Comparison of ENCODE assay signal across 1 cellular context in the genomic region with DNA sequence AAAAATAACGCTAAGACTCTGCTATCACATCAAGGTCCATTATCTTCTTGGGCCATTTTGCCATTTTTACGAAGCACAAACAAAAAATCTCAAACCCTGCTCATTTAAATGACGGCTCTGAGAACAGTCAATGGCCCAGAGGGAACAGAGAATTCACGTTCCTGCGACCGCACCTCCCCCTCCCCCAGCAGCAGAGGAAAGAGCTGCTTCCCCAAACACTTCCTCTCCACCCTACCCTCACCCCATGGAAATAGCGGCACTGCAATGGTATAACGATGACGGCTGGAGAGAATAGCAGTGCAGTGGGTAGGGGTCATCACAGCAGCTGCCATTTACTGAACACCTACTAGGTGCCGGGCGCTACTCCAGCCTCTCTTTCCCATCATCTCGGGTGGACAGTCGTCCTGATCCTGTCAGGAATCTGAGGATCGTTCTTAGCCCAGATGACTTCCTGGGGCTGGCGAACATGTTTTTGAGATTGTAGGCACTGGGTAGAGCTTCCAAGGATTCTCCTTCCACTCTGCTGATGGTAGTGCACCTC.
A peak's percentile ranks its signal among the peaks of the same experiment; 100 is the strongest.
TF ChIP-seq lines count a peak whose summit lies in the region.

No MANE protein-coding gene starts in this region.

TF ChIP-seq in K562, 482 proteins besides CTCF, POLR2A, EP300 and RAD21 (continued from another document):
- TF ChIP-seq ELF1 (tag; IDR thresholded peaks at IDR 0.05) (no peak), ETV1 (tag; conservative IDR thresholded peaks at IDR 0.05; ENCODE audit: low read depth) (no peak), PML (IDR thresholded peaks at IDR 0.05; ENCODE audit: low read length) (no peak), ELF2 (CRISPR knock-in tag; IDR thresholded peaks at IDR 0.05) (no peak), MEF2A (IDR thresholded peaks at IDR 0.05; ENCODE audit: control insufficient read depth, low read depth, low read length) (peak; percentile 35; the same call in 1 of the 2 replicates), ZKSCAN1 (IDR thresholded peaks at IDR 0.05; ENCODE audit: low read depth, low read length) (peak; percentile 91), ZFPM2 (CRISPR knock-in tag; IDR thresholded peaks at IDR 0.05) (no peak), TCFL5 (CRISPR knock-in tag; conservative IDR thresholded peaks at IDR 0.05) (no peak), SP1 (CRISPR knock-in tag; IDR thresholded peaks at IDR 0.05) (no peak), MAZ (CRISPR knock-in tag; conservative IDR thresholded peaks at IDR 0.05 in 1 of 2, IDR thresholded peaks at IDR 0.05 in 1 of 2) (0 out of 4 replicates have a peak, but pooled peaks of 1 of the 2 experiments have one; percentile 12), MBD2 (IDR thresholded peaks at IDR 0.05; ENCODE audit: borderline replicate concordance, low read depth) (no peak), ZKSCAN8 (CRISPR knock-in tag; IDR thresholded peaks at IDR 0.05) (no peak), DIDO1 (tag; IDR thresholded peaks at IDR 0.05; ENCODE audit: low read depth) (no peak), ZNF212 (CRISPR knock-in tag; IDR thresholded peaks at IDR 0.05) (no peak), GTF2F1 (IDR thresholded peaks at IDR 0.05; ENCODE audit: low read depth, low read length) (no peak), CEBPB (tag; IDR thresholded peaks at IDR 0.05) (no peak), ZNF551 (CRISPR knock-in tag; IDR thresholded peaks at IDR 0.05) (no peak), ZC3H8 (IDR thresholded peaks at IDR 0.05) (no peak), DPF2 (IDR thresholded peaks at IDR 0.05) (0 out of 2 replicates have a peak, but pooled peaks have one; percentile 21), ZNF184 (CRISPR knock-in tag; IDR thresholded peaks at IDR 0.05) (no peak), CXXC5 (CRISPR knock-in tag; IDR thresholded peaks at IDR 0.05) (peak; percentile 57; the same call in 1 of the 2 replicates), ADNP (tag; IDR thresholded peaks at IDR 0.05) (no peak)
- TF ChIP-seq, protein P1, sequence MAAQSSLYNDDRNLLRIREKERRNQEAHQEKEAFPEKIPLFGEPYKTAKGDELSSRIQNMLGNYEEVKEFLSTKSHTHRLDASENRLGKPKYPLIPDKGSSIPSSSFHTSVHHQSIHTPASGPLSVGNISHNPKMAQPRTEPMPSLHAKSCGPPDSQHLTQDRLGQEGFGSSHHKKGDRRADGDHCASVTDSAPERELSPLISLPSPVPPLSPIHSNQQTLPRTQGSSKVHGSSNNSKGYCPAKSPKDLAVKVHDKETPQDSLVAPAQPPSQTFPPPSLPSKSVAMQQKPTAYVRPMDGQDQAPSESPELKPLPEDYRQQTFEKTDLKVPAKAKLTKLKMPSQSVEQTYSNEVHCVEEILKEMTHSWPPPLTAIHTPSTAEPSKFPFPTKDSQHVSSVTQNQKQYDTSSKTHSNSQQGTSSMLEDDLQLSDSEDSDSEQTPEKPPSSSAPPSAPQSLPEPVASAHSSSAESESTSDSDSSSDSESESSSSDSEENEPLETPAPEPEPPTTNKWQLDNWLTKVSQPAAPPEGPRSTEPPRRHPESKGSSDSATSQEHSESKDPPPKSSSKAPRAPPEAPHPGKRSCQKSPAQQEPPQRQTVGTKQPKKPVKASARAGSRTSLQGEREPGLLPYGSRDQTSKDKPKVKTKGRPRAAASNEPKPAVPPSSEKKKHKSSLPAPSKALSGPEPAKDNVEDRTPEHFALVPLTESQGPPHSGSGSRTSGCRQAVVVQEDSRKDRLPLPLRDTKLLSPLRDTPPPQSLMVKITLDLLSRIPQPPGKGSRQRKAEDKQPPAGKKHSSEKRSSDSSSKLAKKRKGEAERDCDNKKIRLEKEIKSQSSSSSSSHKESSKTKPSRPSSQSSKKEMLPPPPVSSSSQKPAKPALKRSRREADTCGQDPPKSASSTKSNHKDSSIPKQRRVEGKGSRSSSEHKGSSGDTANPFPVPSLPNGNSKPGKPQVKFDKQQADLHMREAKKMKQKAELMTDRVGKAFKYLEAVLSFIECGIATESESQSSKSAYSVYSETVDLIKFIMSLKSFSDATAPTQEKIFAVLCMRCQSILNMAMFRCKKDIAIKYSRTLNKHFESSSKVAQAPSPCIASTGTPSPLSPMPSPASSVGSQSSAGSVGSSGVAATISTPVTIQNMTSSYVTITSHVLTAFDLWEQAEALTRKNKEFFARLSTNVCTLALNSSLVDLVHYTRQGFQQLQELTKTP (IDR thresholded peaks at IDR 0.05; ENCODE audit: low read depth in 1 of 2, partially characterized antibody in 2 of 2): peak in 1 of 2 experiments; percentile 86
- TF ChIP-seq, protein P2, sequence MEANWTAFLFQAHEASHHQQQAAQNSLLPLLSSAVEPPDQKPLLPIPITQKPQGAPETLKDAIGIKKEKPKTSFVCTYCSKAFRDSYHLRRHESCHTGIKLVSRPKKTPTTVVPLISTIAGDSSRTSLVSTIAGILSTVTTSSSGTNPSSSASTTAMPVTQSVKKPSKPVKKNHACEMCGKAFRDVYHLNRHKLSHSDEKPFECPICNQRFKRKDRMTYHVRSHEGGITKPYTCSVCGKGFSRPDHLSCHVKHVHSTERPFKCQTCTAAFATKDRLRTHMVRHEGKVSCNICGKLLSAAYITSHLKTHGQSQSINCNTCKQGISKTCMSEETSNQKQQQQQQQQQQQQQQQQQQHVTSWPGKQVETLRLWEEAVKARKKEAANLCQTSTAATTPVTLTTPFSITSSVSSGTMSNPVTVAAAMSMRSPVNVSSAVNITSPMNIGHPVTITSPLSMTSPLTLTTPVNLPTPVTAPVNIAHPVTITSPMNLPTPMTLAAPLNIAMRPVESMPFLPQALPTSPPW (CRISPR knock-in tag; IDR thresholded peaks at IDR 0.05): no peak
- TF ChIP-seq, protein P3, sequence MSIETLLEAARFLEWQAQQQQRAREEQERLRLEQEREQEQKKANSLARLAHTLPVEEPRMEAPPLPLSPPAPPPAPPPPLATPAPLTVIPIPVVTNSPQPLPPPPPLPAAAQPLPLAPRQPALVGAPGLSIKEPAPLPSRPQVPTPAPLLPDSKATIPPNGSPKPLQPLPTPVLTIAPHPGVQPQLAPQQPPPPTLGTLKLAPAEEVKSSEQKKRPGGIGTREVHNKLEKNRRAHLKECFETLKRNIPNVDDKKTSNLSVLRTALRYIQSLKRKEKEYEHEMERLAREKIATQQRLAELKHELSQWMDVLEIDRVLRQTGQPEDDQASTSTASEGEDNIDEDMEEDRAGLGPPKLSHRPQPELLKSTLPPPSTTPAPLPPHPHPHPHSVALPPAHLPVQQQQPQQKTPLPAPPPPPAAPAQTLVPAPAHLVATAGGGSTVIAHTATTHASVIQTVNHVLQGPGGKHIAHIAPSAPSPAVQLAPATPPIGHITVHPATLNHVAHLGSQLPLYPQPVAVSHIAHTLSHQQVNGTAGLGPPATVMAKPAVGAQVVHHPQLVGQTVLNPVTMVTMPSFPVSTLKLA (conservative IDR thresholded peaks at IDR 0.05): 0 out of 4 replicates have a peak, but pooled peaks of 1 of the 2 experiments have one; percentile 34
- TF ChIP-seq, protein P4, sequence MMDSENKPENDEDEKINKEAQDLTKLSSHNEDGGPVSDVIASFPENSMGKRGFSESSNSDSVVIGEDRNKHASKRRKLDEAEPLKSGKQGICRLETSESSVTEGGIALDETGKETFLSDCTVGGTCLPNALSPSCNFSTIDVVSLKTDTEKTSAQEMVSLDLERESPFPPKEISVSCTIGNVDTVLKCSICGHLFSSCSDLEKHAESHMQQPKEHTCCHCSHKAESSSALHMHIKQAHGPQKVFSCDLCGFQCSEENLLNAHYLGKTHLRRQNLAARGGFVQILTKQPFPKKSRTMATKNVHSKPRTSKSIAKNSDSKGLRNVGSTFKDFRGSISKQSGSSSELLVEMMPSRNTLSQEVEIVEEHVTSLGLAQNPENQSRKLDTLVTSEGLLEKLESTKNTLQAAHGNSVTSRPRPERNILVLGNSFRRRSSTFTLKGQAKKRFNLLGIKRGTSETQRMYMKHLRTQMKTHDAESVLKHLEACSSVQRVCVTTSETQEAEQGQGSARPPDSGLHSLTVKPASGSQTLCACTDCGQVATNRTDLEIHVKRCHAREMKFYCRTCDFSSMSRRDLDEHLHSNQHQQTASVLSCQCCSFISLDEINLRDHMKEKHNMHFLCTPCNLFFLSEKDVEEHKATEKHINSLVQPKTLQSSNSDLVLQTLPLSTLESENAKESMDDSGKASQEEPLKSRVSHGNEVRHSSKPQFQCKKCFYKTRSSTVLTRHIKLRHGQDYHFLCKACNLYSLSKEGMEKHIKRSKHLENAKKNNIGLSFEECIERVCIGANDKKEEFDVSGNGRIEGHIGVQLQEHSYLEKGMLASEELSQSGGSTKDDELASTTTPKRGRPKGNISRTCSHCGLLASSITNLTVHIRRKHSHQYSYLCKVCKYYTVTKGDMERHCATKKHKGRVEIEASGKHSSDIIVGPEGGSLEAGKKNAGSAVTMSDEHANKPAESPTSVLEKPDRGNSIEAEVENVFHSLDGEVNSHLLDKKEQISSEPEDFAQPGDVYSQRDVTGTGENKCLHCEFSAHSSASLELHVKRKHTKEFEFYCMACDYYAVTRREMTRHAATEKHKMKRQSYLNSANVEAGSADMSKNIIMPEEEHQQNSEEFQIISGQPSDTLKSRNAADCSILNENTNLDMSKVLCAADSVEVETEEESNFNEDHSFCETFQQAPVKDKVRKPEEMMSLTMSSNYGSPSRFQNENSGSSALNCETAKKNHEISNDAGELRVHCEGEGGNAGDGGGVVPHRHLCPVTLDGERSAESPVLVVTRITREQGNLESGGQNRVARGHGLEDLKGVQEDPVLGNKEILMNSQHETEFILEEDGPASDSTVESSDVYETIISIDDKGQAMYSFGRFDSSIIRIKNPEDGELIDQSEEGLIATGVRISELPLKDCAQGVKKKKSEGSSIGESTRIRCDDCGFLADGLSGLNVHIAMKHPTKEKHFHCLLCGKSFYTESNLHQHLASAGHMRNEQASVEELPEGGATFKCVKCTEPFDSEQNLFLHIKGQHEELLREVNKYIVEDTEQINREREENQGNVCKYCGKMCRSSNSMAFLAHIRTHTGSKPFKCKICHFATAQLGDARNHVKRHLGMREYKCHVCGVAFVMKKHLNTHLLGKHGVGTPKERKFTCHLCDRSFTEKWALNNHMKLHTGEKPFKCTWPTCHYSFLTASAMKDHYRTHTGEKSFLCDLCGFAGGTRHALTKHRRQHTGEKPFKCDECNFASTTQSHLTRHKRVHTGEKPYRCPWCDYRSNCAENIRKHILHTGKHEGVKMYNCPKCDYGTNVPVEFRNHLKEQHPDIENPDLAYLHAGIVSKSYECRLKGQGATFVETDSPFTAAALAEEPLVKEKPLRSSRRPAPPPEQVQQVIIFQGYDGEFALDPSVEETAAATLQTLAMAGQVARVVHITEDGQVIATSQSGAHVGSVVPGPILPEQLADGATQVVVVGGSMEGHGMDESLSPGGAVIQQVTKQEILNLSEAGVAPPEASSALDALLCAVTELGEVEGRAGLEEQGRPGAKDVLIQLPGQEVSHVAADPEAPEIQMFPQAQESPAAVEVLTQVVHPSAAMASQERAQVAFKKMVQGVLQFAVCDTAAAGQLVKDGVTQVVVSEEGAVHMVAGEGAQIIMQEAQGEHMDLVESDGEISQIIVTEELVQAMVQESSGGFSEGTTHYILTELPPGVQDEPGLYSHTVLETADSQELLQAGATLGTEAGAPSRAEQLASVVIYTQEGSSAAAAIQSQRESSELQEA (IDR thresholded peaks at IDR 0.05; ENCODE audit: low read depth): no peak
